In the genomic region with DNA sequence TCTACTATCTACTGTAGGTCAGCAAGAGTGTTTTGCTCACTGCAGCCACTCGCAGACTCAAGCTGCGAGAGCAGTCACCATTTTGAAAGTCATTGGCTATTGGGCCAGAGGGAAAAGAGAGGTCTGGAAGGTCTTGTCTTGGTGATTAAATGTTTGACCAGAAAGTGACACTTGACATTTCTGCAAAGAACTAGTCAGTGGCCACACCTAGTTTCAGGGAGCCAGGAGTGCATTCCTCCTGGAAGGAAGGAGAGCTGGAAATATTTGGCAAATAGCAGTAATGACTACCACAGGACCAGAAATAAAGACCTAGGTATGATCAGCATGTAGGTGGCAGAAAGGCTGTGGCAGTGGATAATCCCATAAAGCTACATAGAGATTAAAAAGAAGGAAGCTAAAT, we compare ENCODE assay signal across 25 cellular contexts.
DNase-seq lines count a peak whose midpoint lies in the region; ATAC-seq, FAIRE-seq and TF ChIP-seq lines count a peak whose summit lies in the region.
"Had no signal": no experiment of that assay in that cellular context is flagged by ENCODE, and none has a peak within 500 bp of the region (broad histone marks: within the 10 kb centered on the region; RNA-seq: fewer than 3 reads in every experiment).

No MANE protein-coding gene starts in this region.

- H3K27ac ChIP-seq in esophagus muscularis mucosa (replicated peaks in 1 of 4) (no peak overlapping the region), left lung (no peak overlapping the region), lung (ENCODE audit: low read depth in 1 of 2, low read length in 1 of 2) (no peak overlapping the region)
- H3K27ac ChIP-seq: BLaER1 had no signal

- no peaks in the 10 kb centered on the region for H3K27me3 ChIP-seq in esophagus muscularis mucosa
- H3K27me3 ChIP-seq in left lung: no peaks in the 10 kb centered on the region
- no peaks in the 10 kb centered on the region for H3K27me3 ChIP-seq in lung (ENCODE audit: control insufficient read depth, insufficient read depth)
- H3K27me3 ChIP-seq: BE2C, BLaER1 had no signal

- intact Hi-C loops in esophagus muscularis mucosa (cut with DNase I): no loop called here
- intact Hi-C loops in left lung (cut with DNase I): no loop called here

- no peaks in the 10 kb centered on the region for H3K4me1 ChIP-seq in esophagus muscularis mucosa
- no peaks in the 10 kb centered on the region for H3K4me1 ChIP-seq in left lung
- H3K4me1 ChIP-seq in lung (ENCODE audit: control insufficient read depth in 2 of 2, insufficient read depth in 2 of 2, low read length in 2 of 2): peaks cover 2 to 4% of the 10 kb centered on the region in 2 donors
- H3K4me1 ChIP-seq: BLaER1 had no signal

- DNase-seq in esophagus muscularis mucosa (ENCODE audit: extremely low spot score) (peak; percentile 60), left lung (peak in 1 of 2 donors; percentile 35), lung (ENCODE audit: low spot score) (peak; percentile 46), HTR-8/SVneo (ENCODE audit: insufficient read length, low spot score) (no peak), cerebellar cortex (ENCODE audit: low spot score) (no peak)
- DNase-seq: 8988T; ACHN; BE2C; C1 segment of cervical spinal cord; CD4-positive, alpha-beta memory T cell; CD4-positive, CD25-positive, alpha-beta regulatory T cell; CD8-positive, alpha-beta memory T cell; COR-L47; DMS 273 treated with DMSO at 0.1 percent for 48 hours; DMS153; DMS53; DMS79; DND-41; EL; GDM1 had no signal

- no peak for FAIRE-seq in HTR-8/SVneo (lab: Jason Lieb, UNC)
- FAIRE-seq: A204.1, GM12878, GM18507 had no signal

- TF ChIP-seq CTCF in esophagus muscularis mucosa (IDR thresholded peaks at IDR 0.05) (no peak), left lung (IDR thresholded peaks at IDR 0.05) (no peak), lung (IDR thresholded peaks at IDR 0.05; ENCODE audit: control extremely low read depth, extremely low read depth) (no peak)

- WGBS in esophagus muscularis mucosa: 100% methylated on average over 2 of the region's 2 CpGs
- 77 to 91% methylated on average over 2 of the region's 2 CpGs for WGBS in lung, 2 donors

- no peak for TF ChIP-seq POLR2A in esophagus muscularis mucosa (IDR thresholded peaks at IDR 0.05; ENCODE audit: low read depth)

- no peak for TF ChIP-seq EP300 in esophagus muscularis mucosa (IDR thresholded peaks at IDR 0.05)

- H3K36me3 ChIP-seq in esophagus muscularis mucosa (no peaks in the 10 kb centered on the region), left lung (no peaks in the 10 kb centered on the region), lung (ENCODE audit: control insufficient read depth in 2 of 2, insufficient read depth in 2 of 2, low read length in 2 of 2) (no peaks in the 10 kb centered on the region)
- H3K36me3 ChIP-seq: BE2C, BLaER1 had no signal

- no peaks in the 10 kb centered on the region for H3K9me3 ChIP-seq in esophagus muscularis mucosa
- H3K9me3 ChIP-seq in left lung: no peaks in the 10 kb centered on the region
- peaks cover 0 to 2% of the 10 kb centered on the region in 2 donors for H3K9me3 ChIP-seq in lung (ENCODE audit: control insufficient read depth in 2 of 2, insufficient read depth in 1 of 2, low read length in 1 of 2)
- H3K9me3 ChIP-seq: BE2C, BLaER1 had no signal

- ATAC-seq in left lung (peak; percentile 88), lung (ENCODE audit: insufficient read depth, low FRiP score) (peak; percentile 79), HG03442 (IDR thresholded peaks at IDR 0.05; ENCODE audit: unreplicated experiment) (no peak)
- ATAC-seq: GM12878 had no signal

- H3K4me3 ChIP-seq in esophagus muscularis mucosa (no peak overlapping the region), left lung (no peak overlapping the region), lung (no peak overlapping the region)
- H3K4me3 ChIP-seq: BLaER1, GM12878 had no signal

Comparison
In these comparisons a context has a peak if more than half of its experiments do, and no peak if none do; other contexts are left out.
1. DNase-seq: peak in esophagus muscularis mucosa (single experiment) and lung (single experiment); none in HTR-8/SVneo (single experiment) and cerebellar cortex (single experiment).